ENCODE assay signal across 25 cellular contexts in genomic region chr18:340044-340443, GRCh38.
"Had no signal": no experiment of that assay in that cellular context is flagged by ENCODE, and none has a peak within 500 bp of the region (broad histone marks: within the 10 kb centered on the region; RNA-seq: fewer than 3 reads in every experiment).

No MANE protein-coding gene starts in this region.

- ATAC-seq: foreskin keratinocyte; gastroesophageal sphincter; heart left ventricle; left lung; natural killer cell treated with Interleukin-12 subunit alpha and Interleukin-12 subunit beta and Interleukin-15 and Interleukin-18, amount 100 ng/mL, for 72 hours; sciatic nerve; stimulated activated naive B cell treated with anti-CD40 and anti-IgM and Interleukin-4, amounts not matched to agents 10 μg/mL and 1 μg/mL and 100 μg/mL, for 72 hours had no signal

- H3K4me1 ChIP-seq: foreskin keratinocyte, right atrium auricular region, suprapubic skin, thyroid gland had no signal

- H3K27ac ChIP-seq: dorsolateral prefrontal cortex, foreskin keratinocyte, hepatocyte, left lung, neutrophil, pancreas, right atrium auricular region, skin epidermis, spleen, suprapubic skin, thyroid gland had no signal

- H3K27me3 ChIP-seq: dorsolateral prefrontal cortex, foreskin keratinocyte, gastroesophageal sphincter, heart left ventricle, hepatocyte, left lung, neutrophil, pancreas, right atrium auricular region, spleen, suprapubic skin, thyroid gland had no signal

- H3K4me3 ChIP-seq: dorsolateral prefrontal cortex, gastroesophageal sphincter, heart left ventricle, hepatocyte, left lung, pancreas, right atrium auricular region, skin epidermis, spleen, suprapubic skin, thyroid gland had no signal

- H3K36me3 ChIP-seq: neutrophil, pancreas, right atrium auricular region, spleen, suprapubic skin, thyroid gland had no signal

- H3K9me3 ChIP-seq: gastroesophageal sphincter, heart left ventricle, left lung, neutrophil, pancreas, right atrium auricular region, spleen, suprapubic skin, thyroid gland had no signal

- DNase-seq: caudate nucleus; cerebellar nuclear complex; cortex of kidney; dorsolateral prefrontal cortex; effector CD4-positive, alpha-beta T cell; foreskin keratinocyte; heart left ventricle; kidney; left lung; mesendoderm; midbrain; naive B cell; pancreas; spleen; stimulated activated CD4-positive, alpha-beta T cell treated with anti-CD3 and anti-CD28 coated beads, Interleukin-2, amount 100 ng/mL, for 48 hours; stimulated activated naive B cell treated with anti-CD40 and anti-IgM and Interleukin-4, amounts not matched to agents 10 μg/mL and 1 μg/mL and 100 μg/mL, for 72 hours; thyroid gland had no signal
